8 cellular contexts compared by ENCODE assay signal in genomic region chrX:53094584-53094908, GRCh38. TPM values are rescaled to one million over a fixed set of nuclear protein-coding genes. Genes with fewer than 3 reads are reported as not detected.
DNase-seq lines count a peak whose midpoint lies in the region; ATAC-seq and TF ChIP-seq lines count a peak whose summit lies in the region.

No MANE protein-coding gene starts in this region.

- H3K4me3 ChIP-seq in BLaER1 treated with 17β-estradiol and CSF1 and Interleukin-3, amounts not matched to agents 10 nM and 100 nM = peak overlapping the region; percentile 61 to 75 (median 68)
- H3K4me3 ChIP-seq in NT2/D1 (ENCODE audit: insufficient read length, low read depth) (peak overlapping the region; percentile 75), neural progenitor cell (peak overlapping the region; percentile 66)

- H3K4me3 Mint-ChIP-seq in effector memory CD8-positive, alpha-beta T cell = peak overlapping the region; percentile 84 to 85
- H3K4me3 Mint-ChIP-seq in neural progenitor cell = peak overlapping the region; percentile 92

- peaks cover 7% of the 10 kb centered on the region for H3K36me3 Mint-ChIP-seq in effector memory CD8-positive, alpha-beta T cell (ENCODE audit: insufficient read depth)
- H3K36me3 Mint-ChIP-seq in neural progenitor cell = peaks cover 3% of the 10 kb centered on the region

- peaks cover 4% of the 10 kb centered on the region for H3F3A ChIP-seq in neural progenitor cell (ENCODE audit: low read depth)

- H3K79me2 ChIP-seq in neural progenitor cell (ENCODE audit: low read depth) = peaks cover 19% of the 10 kb centered on the region

- peak overlapping the region; percentile 66 to 81 (median 77) for H3K9ac ChIP-seq in BLaER1 treated with 17β-estradiol and CSF1 and Interleukin-3, amounts not matched to agents 10 nM and 100 nM
- H3K9ac ChIP-seq in NT2/D1 (ENCODE audit: insufficient read length, low read depth) (peak overlapping the region; percentile 85), neural progenitor cell (peak overlapping the region; percentile 41)

- peaks cover 6 to 12% of the 10 kb centered on the region in 2 donors for H3K4me1 Mint-ChIP-seq in effector memory CD8-positive, alpha-beta T cell (ENCODE audit: low read depth in 2 of 2)
- peaks cover 2% of the 10 kb centered on the region for H3K4me1 Mint-ChIP-seq in neural progenitor cell

- 0 out of 22 replicates have a peak, but pooled peaks cover 0 to 8% (median 0%) of the 10 kb centered on the region in 11 experiments for H4K20me1 ChIP-seq in BLaER1 treated with 17β-estradiol and CSF1 and Interleukin-3, amounts not matched to agents 10 nM and 100 nM
- no peaks in the 10 kb centered on the region for H4K20me1 ChIP-seq in neural progenitor cell (ENCODE audit: low read depth)

- no peaks in the 10 kb centered on the region for H3K27me3 Mint-ChIP-seq in effector memory CD8-positive, alpha-beta T cell
- peaks cover 2% of the 10 kb centered on the region for H3K27me3 Mint-ChIP-seq in neural progenitor cell (ENCODE audit: insufficient read depth, low read depth)

- no peak for ATAC-seq in effector memory CD8-positive, alpha-beta T cell (replicated peaks)
- ATAC-seq in HG02610 (IDR thresholded peaks at IDR 0.05; ENCODE audit: unreplicated experiment) (no peak), GM18511 (IDR thresholded peaks at IDR 0.05; ENCODE audit: unreplicated experiment) (no peak), HG02798 (IDR thresholded peaks at IDR 0.05; ENCODE audit: poor library complexity, unreplicated experiment) (no peak)

- no peak for DNase-seq in NT2/D1 (ENCODE audit: low read depth, low spot score)
- DNase-seq in effector memory CD8-positive, alpha-beta T cell = no peak
- no peak for DNase-seq in neural progenitor cell (ENCODE audit: low spot score)
- no peak for DNase-seq in GM20000 (ENCODE audit: low spot score)

- peak overlapping the region; percentile 17 to 77 (median 72); a peak in 19 of 22 replicates for H3K27ac ChIP-seq in BLaER1 treated with 17β-estradiol and CSF1 and Interleukin-3, amounts not matched to agents 10 nM and 100 nM
- peak overlapping the region; percentile 83 for H3K27ac ChIP-seq in neural progenitor cell

- H3K4me2 ChIP-seq in BLaER1 treated with 17β-estradiol and CSF1 and Interleukin-3, amounts not matched to agents 10 nM and 100 nM = peak overlapping the region; percentile 39 to 81 (median 70)
- peak overlapping the region; percentile 73 for H3K4me2 ChIP-seq in neural progenitor cell

- peaks cover 36 to 84% (median 70%) of the 10 kb centered on the region in 11 experiments for H3K27me3 ChIP-seq in BLaER1 treated with 17β-estradiol and CSF1 and Interleukin-3, amounts not matched to agents 10 nM and 100 nM
- no peaks in the 10 kb centered on the region for H3K27me3 ChIP-seq in NT2/D1 (ENCODE audit: insufficient read depth, insufficient read length)
- no peaks in the 10 kb centered on the region for H3K27me3 ChIP-seq in neural progenitor cell

- peak overlapping the region; percentile 44 to 84 for H3K27ac Mint-ChIP-seq in effector memory CD8-positive, alpha-beta T cell
- H3K27ac Mint-ChIP-seq in neural progenitor cell = peak overlapping the region; percentile 38

- no peak for TF ChIP-seq CTCF in neural progenitor cell (IDR thresholded peaks at IDR 0.05)
- TF ChIP-seq CTCF in GM20000 (IDR thresholded peaks at IDR 0.05; ENCODE audit: extremely low read depth, missing control alignments) = no peak

- H3K36me3 ChIP-seq in BLaER1 treated with 17β-estradiol and CSF1 and Interleukin-3, amounts not matched to agents 10 nM and 100 nM = peaks cover 0 to 11% (median 9%) of the 10 kb centered on the region in 11 experiments; a peak in 9 of 22 replicates
- peaks cover 3% of the 10 kb centered on the region for H3K36me3 ChIP-seq in NT2/D1 (ENCODE audit: insufficient read depth, insufficient read length, low read length)
- H3K36me3 ChIP-seq in neural progenitor cell = no peaks in the 10 kb centered on the region

- peak overlapping the region; percentile 48 for H2AFZ ChIP-seq in neural progenitor cell (replicated peaks)

- no peaks in the 10 kb centered on the region for H3K9me3 Mint-ChIP-seq in effector memory CD8-positive, alpha-beta T cell
- peaks cover 6% of the 10 kb centered on the region for H3K9me3 Mint-ChIP-seq in neural progenitor cell

- H3K4me1 ChIP-seq in BLaER1 treated with 17β-estradiol and CSF1 and Interleukin-3, amounts not matched to agents 10 nM and 100 nM = peaks cover 0 to 9% (median 8%) of the 10 kb centered on the region in 10 experiments; a peak in 13 of 20 replicates
- H3K4me1 ChIP-seq in NT2/D1 (ENCODE audit: insufficient read depth, insufficient read length) (no peaks in the 10 kb centered on the region), neural progenitor cell (no peaks in the 10 kb centered on the region)

- H3K9me3 ChIP-seq in BLaER1 treated with 17β-estradiol and CSF1 and Interleukin-3, amounts not matched to agents 10 nM and 100 nM (replicated peaks in 1 of 11) = no peaks in the 10 kb centered on the region
- H3K9me3 ChIP-seq in NT2/D1 (ENCODE audit: insufficient read depth, low read length) (no peaks in the 10 kb centered on the region), neural progenitor cell (ENCODE audit: low read depth) (no peaks in the 10 kb centered on the region)

RNA-seq across cellular contexts. Expression of gene KANTR, which starts 0.6 kb away (rescaled TPM):
- 19.0 and 30.9 TPM in 2 replicates for total RNA-seq in neural progenitor cell (ENCODE audit: low replicate concordance)

RNA-seq across cellular contexts. Expression of gene TSPYL2, which starts 12.4 kb away (rescaled TPM):
- total RNA-seq in neural progenitor cell (ENCODE audit: low replicate concordance) = 35.5 and 37.1 TPM in 2 replicates

RNA-seq across cellular contexts. Expression of gene GPR173, which starts 46.0 kb away (rescaled TPM):
- total RNA-seq in neural progenitor cell (ENCODE audit: low replicate concordance) = 6.3 and 13.2 TPM in 2 replicates
